ENCODE assay signal across 8 cellular contexts in genomic region chr4:6198768-6199343, GRCh38. TPM values are rescaled to one million over a fixed set of nuclear protein-coding genes. Genes with fewer than 3 reads are reported as not detected.
DNase-seq lines count a peak whose midpoint lies in the region; ATAC-seq lines count a peak whose summit lies in the region.

No MANE protein-coding gene starts in this region.

- H3K4me1 Mint-ChIP-seq in activated naive CD4-positive, alpha-beta T cell treated with anti-CD3 and anti-CD28 coated beads, Interleukin-2, amount 50 U/mL, for 24 hours: peaks cover 19% of the 10 kb centered on the region

- H3K27me3 Mint-ChIP-seq in activated naive CD4-positive, alpha-beta T cell treated with anti-CD3 and anti-CD28 coated beads, Interleukin-2, amount 50 U/mL, for 24 hours: peaks cover 29% of the 10 kb centered on the region

- peak; percentile 17 to 93 (median 85) for DNase-seq in HUDEP-2 (lab: John Stamatoyannopoulos, UW; ENCODE audit: unreplicated experiment in 76 of 76)
- peak; percentile 83 for DNase-seq in mesenteric fat pad (ENCODE audit: low spot score)
- DNase-seq in NCI-H128 (lab: John Stamatoyannopoulos, UW; ENCODE audit: unreplicated experiment): no peak
- DNase-seq in RPMI8226: no peak

- no peaks in the 10 kb centered on the region for H3K36me3 ChIP-seq in BLaER1 treated with 17β-estradiol and CSF1 and Interleukin-3, amounts not matched to agents 10 nM and 100 nM

- H3K4me3 ChIP-seq in BLaER1 treated with 17β-estradiol and CSF1 and Interleukin-3, amounts not matched to agents 10 nM and 100 nM: peak overlapping the region in 9 of 10 experiments; percentile 67 to 83 (median 76); a peak in 13 of 20 replicates

- H3K9ac ChIP-seq in BLaER1 treated with 17β-estradiol and CSF1 and Interleukin-3, amounts not matched to agents 10 nM and 100 nM: peak overlapping the region in 4 of 11 experiments; percentile 40 to 79 (median 45); a peak in 5 of 22 replicates

- no peak overlapping the region for H3K27ac Mint-ChIP-seq in activated naive CD4-positive, alpha-beta T cell treated with anti-CD3 and anti-CD28 coated beads, Interleukin-2, amount 50 U/mL, for 24 hours

- peaks cover 0 to 34% (median 13%) of the 10 kb centered on the region in 11 experiments; a peak in 13 of 22 replicates for H4K20me1 ChIP-seq in BLaER1 treated with 17β-estradiol and CSF1 and Interleukin-3, amounts not matched to agents 10 nM and 100 nM

- no peak overlapping the region for H3K27ac ChIP-seq in BLaER1 treated with 17β-estradiol and CSF1 and Interleukin-3, amounts not matched to agents 10 nM and 100 nM

- peaks cover 0 to 11% (median 3%) of the 10 kb centered on the region in 11 experiments; a peak in 12 of 22 replicates for H3K9me3 ChIP-seq in BLaER1 treated with 17β-estradiol and CSF1 and Interleukin-3, amounts not matched to agents 10 nM and 100 nM (replicated peaks in 1 of 11)

- peaks cover 26 to 45% (median 37%) of the 10 kb centered on the region in 10 experiments for H3K4me1 ChIP-seq in BLaER1 treated with 17β-estradiol and CSF1 and Interleukin-3, amounts not matched to agents 10 nM and 100 nM

- peak overlapping the region; percentile 93 to 100 (median 99) for H3K4me2 ChIP-seq in BLaER1 treated with 17β-estradiol and CSF1 and Interleukin-3, amounts not matched to agents 10 nM and 100 nM

- H3K36me3 Mint-ChIP-seq in activated naive CD4-positive, alpha-beta T cell treated with anti-CD3 and anti-CD28 coated beads, Interleukin-2, amount 50 U/mL, for 24 hours: no peaks in the 10 kb centered on the region

- ATAC-seq in GM19023 (IDR thresholded peaks at IDR 0.05; ENCODE audit: unreplicated experiment): no peak
- ATAC-seq in GM21515 (IDR thresholded peaks at IDR 0.05; ENCODE audit: unreplicated experiment): no peak

- peaks cover 4% of the 10 kb centered on the region for H3K9me3 Mint-ChIP-seq in activated naive CD4-positive, alpha-beta T cell treated with anti-CD3 and anti-CD28 coated beads, Interleukin-2, amount 50 U/mL, for 24 hours

- peak overlapping the region; percentile 76 for H3K4me3 Mint-ChIP-seq in activated naive CD4-positive, alpha-beta T cell treated with anti-CD3 and anti-CD28 coated beads, Interleukin-2, amount 50 U/mL, for 24 hours

- H3K27me3 ChIP-seq in BLaER1 treated with 17β-estradiol and CSF1 and Interleukin-3, amounts not matched to agents 10 nM and 100 nM: peaks cover 20 to 42% (median 26%) of the 10 kb centered on the region in 11 experiments

RNA-seq across cellular contexts. Expression of gene JAKMIP1, which starts 1.5 kb away (rescaled TPM):
- 0.10 TPM for total RNA-seq in mesenteric fat pad

Comparison
In these comparisons a context has a peak if more than half of its experiments do, and no peak if none do; other contexts are left out.
1. DNase-seq: peak in HUDEP-2 (76 of 76) and mesenteric fat pad (single experiment); none in NCI-H128 (single experiment) and RPMI8226 (single experiment).